ENCODE assay signal across 10 cellular contexts in the genomic region with DNA sequence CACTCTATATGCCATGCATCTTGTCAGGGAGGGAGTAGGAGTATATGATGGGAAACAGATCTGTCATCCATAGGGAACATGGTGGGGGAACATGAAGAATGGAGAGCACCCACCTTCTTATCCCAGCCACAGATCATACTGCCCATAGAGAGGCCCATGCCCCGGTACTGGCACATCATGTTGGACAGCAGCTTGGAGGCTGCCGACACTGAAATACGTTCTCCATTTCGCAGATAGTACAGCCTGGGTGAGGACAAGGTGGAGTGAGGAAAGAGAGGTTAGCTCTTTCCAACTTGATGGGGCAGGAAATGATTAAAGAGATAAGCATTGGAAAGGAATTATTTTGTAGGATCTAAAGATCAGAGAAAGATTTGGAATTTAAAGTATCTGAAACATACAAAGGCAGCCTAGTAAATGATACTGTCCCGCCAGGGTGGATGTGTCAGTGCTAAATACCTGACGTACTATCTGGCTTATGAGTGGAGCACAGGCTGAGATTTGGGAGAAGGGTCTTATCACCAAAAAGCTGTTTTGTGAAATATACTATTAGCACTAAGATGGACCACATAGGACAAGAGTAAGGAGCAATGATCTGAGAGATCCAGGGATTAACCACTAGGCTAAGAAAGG. TPM values are rescaled to one million over a fixed set of nuclear protein-coding genes. Genes with fewer than 3 reads are reported as not detected.
A peak's percentile ranks its signal among the peaks of the same experiment; 100 is the strongest.
DNase-seq lines count a peak whose midpoint lies in the region; ATAC-seq and TF ChIP-seq lines count a peak whose summit lies in the region.
"Had no signal": no experiment of that assay in that cellular context is flagged by ENCODE, and none has a peak within 500 bp of the region (broad histone marks: within the 10 kb centered on the region; RNA-seq: fewer than 3 reads in every experiment).

No MANE protein-coding gene starts in this region.

- H3K56ac ChIP-seq in IMR-90 (ENCODE audit: extremely low read depth, insufficient read depth, low read length) = no peak overlapping the region

- no peaks in the 10 kb centered on the region for H3K27me3 ChIP-seq in CD4-positive, alpha-beta memory T cell (ENCODE audit: insufficient read depth, low read length)
- H3K27me3 ChIP-seq in IMR-90 (ENCODE audit: control insufficient read depth, insufficient read depth, low read length) (no peaks in the 10 kb centered on the region), breast epithelium (no peaks in the 10 kb centered on the region), neutrophil (no peaks in the 10 kb centered on the region)

- BruUV-seq in IMR-90 (replicated peaks; lab: Mats Ljungman, UMichigan) = no TSS peak

- peak overlapping the region; percentile 94 to 100 (median 97) for H3K4me3 Mint-ChIP-seq in CD4-positive, alpha-beta memory T cell

- H4K91ac ChIP-seq in IMR-90 (ENCODE audit: insufficient read depth, low read depth, low read length) = no peak overlapping the region

- 100% methylated on average over 3 of the region's 6 CpGs; no CpG with 5 or more reads in 1 of the 2 experiments for WGBS in IMR-90 (ENCODE audit: extremely low coverage in 2 of 2, insufficient read length in 1 of 2), 2 experiments

- H3K23ac ChIP-seq in IMR-90 (ENCODE audit: low read depth, low read length) = peak overlapping the region; percentile 36; the same call in 1 of the 2 replicates

- H2AFZ ChIP-seq in IMR-90 (replicated peaks; ENCODE audit: low read length, poor library complexity) = no peak overlapping the region

- H4K5ac ChIP-seq in IMR-90 (ENCODE audit: low read depth, low read length) = no peak overlapping the region

- intact Hi-C loops in CD4-positive, alpha-beta memory T cell (cut with micrococcal nuclease) = loop anchor here (10.0 kb wide), 1 partner anchor 1187 kb away; a partner anchor contains a TSS
- intact Hi-C loops in IMR-90 (cut with micrococcal nuclease) (no loop called here), breast epithelium (cut with DNase I; ENCODE audit: low total_unique reads) (no loop called here)

- no peak for ATAC-seq in IMR-90 (ENCODE audit: low read depth)
- no peak for ATAC-seq in GM19035 (IDR thresholded peaks at IDR 0.05; ENCODE audit: unreplicated experiment)
- no peak for ATAC-seq in esophagus mucosa
- ATAC-seq: mucosa of descending colon had no signal

- peaks cover 2 to 30% of the 10 kb centered on the region in 2 experiments; a peak in 2 of 4 replicates for H3K79me1 ChIP-seq in IMR-90 (ENCODE audit: low read depth in 1 of 2, low read length in 2 of 2)

- peak overlapping the region; percentile 99 for H3K27ac ChIP-seq in CD4-positive, alpha-beta memory T cell (ENCODE audit: low read depth, low read length)
- H3K27ac ChIP-seq in IMR-90 (ENCODE audit: insufficient read depth, low read length) (no peak overlapping the region), breast epithelium (peak overlapping the region; percentile 28 to 97), neutrophil (peak overlapping the region; percentile 97)

- H3K4ac ChIP-seq in IMR-90 (ENCODE audit: low read depth, low read length) = no peak overlapping the region

- TF ChIP-seq CTCF in IMR-90 (conservative IDR thresholded peaks at IDR 0.05; ENCODE audit: low read depth, low read length) (no peak), breast epithelium (IDR thresholded peaks at IDR 0.05) (no peak), neutrophil (IDR thresholded peaks at IDR 0.05) (no peak)

- H2BK20ac ChIP-seq in IMR-90 (ENCODE audit: low read depth, low read length) = no peak overlapping the region

- TF ChIP-seq RAD21 in IMR-90 (IDR thresholded peaks at IDR 0.05; ENCODE audit: low read length) = no peak

- no peak overlapping the region for H3K4me2 ChIP-seq in IMR-90 (ENCODE audit: low read depth, low read length)

- in situ Hi-C loops in IMR-90 (cut with MboI; ENCODE audit: low sequenced_read_pairs) = no loop called here

- no peak for DNase-seq in CD4-positive, alpha-beta memory T cell
- DNase-seq in IMR-90 (no peak), breast epithelium (ENCODE audit: low spot score in 2 of 2) (peak in 1 of 2 donors; percentile 3), SHP77 (lab: John Stamatoyannopoulos, UW) (no peak)
- DNase-seq: Calu3, mucosa of descending colon, NCI-H446 had no signal

- H3K36me3 ChIP-seq in CD4-positive, alpha-beta memory T cell (ENCODE audit: insufficient read depth, low read length) = peaks cover 34% of the 10 kb centered on the region
- peaks cover 12% of the 10 kb centered on the region for H3K36me3 ChIP-seq in IMR-90 (ENCODE audit: control insufficient read depth, insufficient read depth, low read length)
- peaks cover 4% of the 10 kb centered on the region for H3K36me3 ChIP-seq in breast epithelium
- peaks cover 52% of the 10 kb centered on the region for H3K36me3 ChIP-seq in neutrophil

- POLR2A ChIA-PET in CD4-positive, alpha-beta memory T cell (lab: Charles Lee; ENCODE audit: partially characterized antibody) = interaction anchor here (1.0 to 11.6 kb wide), 6 partner anchors 8 to 142 kb away, joined by 3 to 1160 read pairs (median 172); a partner anchor contains a TSS
- POLR2A ChIA-PET in IMR-90 (lab: Charles Lee; ENCODE audit: unreplicated experiment) = no interaction called here

- peak overlapping the region; percentile 93 to 100 (median 99) for H3K27ac Mint-ChIP-seq in CD4-positive, alpha-beta memory T cell

- TF ChIP-seq POLR2A in IMR-90 (IDR thresholded peaks at IDR 0.05; ENCODE audit: low read depth, low read length) (no peak), breast epithelium (IDR thresholded peaks at IDR 0.05) (no peak)

- no peak overlapping the region for H2AK5ac ChIP-seq in IMR-90 (ENCODE audit: low read depth, low read length)

- H3K14ac ChIP-seq in IMR-90 (replicated peaks; ENCODE audit: low read depth, low read length) = no peak overlapping the region

- no peak overlapping the region for H3K9ac ChIP-seq in IMR-90 (ENCODE audit: low read depth, low read length)

- H2BK15ac ChIP-seq in IMR-90 (ENCODE audit: low read depth, low read length) = no peak overlapping the region

- H3K9me3 ChIP-seq in CD4-positive, alpha-beta memory T cell (ENCODE audit: control insufficient read depth in 1 of 2, low read length in 2 of 2) = no peaks in the 10 kb centered on the region
- H3K9me3 ChIP-seq in IMR-90 (ENCODE audit: control insufficient read depth, insufficient read depth, low read length) (no peaks in the 10 kb centered on the region), breast epithelium (no peaks in the 10 kb centered on the region), neutrophil (no peaks in the 10 kb centered on the region)
- H3K9me3 ChIP-seq: mucosa of descending colon had no signal

- peak overlapping the region; percentile 89 to 98 for H3K4me3 ChIP-seq in CD4-positive, alpha-beta memory T cell (ENCODE audit: low read length in 2 of 2)
- no peak overlapping the region for H3K4me3 ChIP-seq in IMR-90 (ENCODE audit: insufficient read depth, low read depth, low read length)
- H3K4me3 ChIP-seq in breast epithelium = peak overlapping the region in 1 of 3 donors; percentile 89
- H3K4me3 ChIP-seq in neutrophil (ENCODE audit: low read depth in 1 of 2, low read length in 1 of 2) = peak overlapping the region; percentile 88 to 93
- H3K4me3 ChIP-seq: mucosa of descending colon had no signal

- H4K8ac ChIP-seq in IMR-90 (ENCODE audit: low read depth in 2 of 2, low read length in 2 of 2) = no peak overlapping the region

- no peak overlapping the region for H3K18ac ChIP-seq in IMR-90 (ENCODE audit: low read depth, low read length)

- H2BK120ac ChIP-seq in IMR-90 (ENCODE audit: low read depth, low read length) = no peak overlapping the region

- dilution Hi-C loops in IMR-90 (cut with HindIII; ENCODE audit: low sequenced_read_pairs, unreplicated experiment) = no loop called here

- no peaks in the 10 kb centered on the region for H4K20me1 ChIP-seq in IMR-90 (ENCODE audit: insufficient read depth, low read length)

- H3K4me1 Mint-ChIP-seq in CD4-positive, alpha-beta memory T cell = peaks cover 46 to 97% (median 60%) of the 10 kb centered on the region in 4 donors

- no peak overlapping the region for H2AK9ac ChIP-seq in IMR-90 (replicated peaks; ENCODE audit: low read depth, low read length, poor library complexity)

- peaks cover 6% of the 10 kb centered on the region; the same call in 1 of the 2 replicates for H3K9me1 ChIP-seq in IMR-90 (ENCODE audit: insufficient read depth, low read length)

- no peaks in the 10 kb centered on the region for H3K9me3 Mint-ChIP-seq in CD4-positive, alpha-beta memory T cell

- CTCF ChIA-PET in CD4-positive, alpha-beta memory T cell (lab: Charles Lee; ENCODE audit: partially characterized antibody) = interaction anchor here (6.4 to 11.2 kb wide), 2 partner anchors 15 to 26 kb away, joined by 263 to 480 read pairs; a partner anchor contains a TSS
- CTCF ChIA-PET in IMR-90 (lab: Yijun Ruan, JAX) = interaction anchor here (1.1 kb wide), 1 partner anchor 12 kb away, joined by 4 read pairs; a partner anchor contains a TSS

- no peak overlapping the region for H2BK5ac ChIP-seq in IMR-90 (ENCODE audit: low read depth, low read length, poor library complexity, severe bottlenecking)

- peaks cover 51 to 75% of the 10 kb centered on the region in 2 donors for H3K36me3 Mint-ChIP-seq in CD4-positive, alpha-beta memory T cell

- peaks cover 73% of the 10 kb centered on the region for H3K4me1 ChIP-seq in CD4-positive, alpha-beta memory T cell (ENCODE audit: insufficient read depth, low read length)
- H3K4me1 ChIP-seq in IMR-90 (ENCODE audit: control insufficient read depth, insufficient read depth, low read length) = peaks cover 8% of the 10 kb centered on the region
- H3K4me1 ChIP-seq in breast epithelium = peaks cover 0 to 15% of the 10 kb centered on the region in 2 donors
- peaks cover 55 to 62% of the 10 kb centered on the region in 2 experiments for H3K4me1 ChIP-seq in neutrophil (ENCODE audit: control insufficient read depth in 1 of 2, insufficient read depth in 1 of 2, low read depth in 1 of 2, low read length in 1 of 2)

- H3K27me3 Mint-ChIP-seq in CD4-positive, alpha-beta memory T cell = no peaks in the 10 kb centered on the region

RNA-seq across cellular contexts. Expression of a gene that starts 1.7 kb away (rescaled TPM):
- 100 to 1,000 TPM; 134 to 138 TPM for total RNA-seq in CD4-positive, alpha-beta memory T cell
- polyA plus RNA-seq in CD4-positive, alpha-beta memory T cell = 100 to 1,000 TPM; 363 to 426 TPM
- total RNA-seq in IMR-90 (2012; rRNA removed) (26.1 and 33.3 TPM in 2 replicates), breast epithelium (10 to 100 TPM; 36.0 to 47.3 (median 44.9) TPM), esophagus mucosa (33.0 TPM)
- polyA plus RNA-seq in IMR-90 (2012; rRNA removed) = 31.6 and 31.8 TPM in 2 replicates
- 33.5 and 40.4 TPM in 2 replicates for polyA plus RNA-seq in IMR-90 (2012; cell fraction: cytosol; rRNA removed)
- polyA plus RNA-seq in IMR-90 (2012; cell fraction: nucleus; rRNA removed; ENCODE audit: low replicate concordance) = 20.8 and 36.5 TPM in 2 replicates

RNA-seq across cellular contexts. Expression of a gene that starts 3.6 kb away (rescaled TPM):
- total RNA-seq in CD4-positive, alpha-beta memory T cell = 100 to 1,000 TPM; 106 to 112 TPM
- 10 to 100 TPM; 11.0 to 16.5 TPM for polyA plus RNA-seq in CD4-positive, alpha-beta memory T cell
- total RNA-seq in IMR-90 (2012; rRNA removed) (6.6 and 8.1 TPM in 2 replicates), breast epithelium (10 to 100 TPM in 1 of 3 donors, 1 to 10 TPM in 2; 7.7 to 18.0 (median 9.5) TPM), esophagus mucosa (23.1 TPM)
- 11.4 and 13.4 TPM in 2 replicates for polyA plus RNA-seq in IMR-90 (2012; rRNA removed)
- polyA plus RNA-seq in IMR-90 (2012; cell fraction: cytosol; rRNA removed) = 4.5 and 4.7 TPM in 2 replicates
- polyA plus RNA-seq in IMR-90 (2012; cell fraction: nucleus; rRNA removed; ENCODE audit: low replicate concordance) = 12.5 and 26.9 TPM in 2 replicates

RNA-seq across cellular contexts. Expression of a gene that starts 11.4 kb away (rescaled TPM):
- total RNA-seq in CD4-positive, alpha-beta memory T cell = 100 to 1,000 TPM; 136 to 141 TPM
- 100 to 1,000 TPM; 300 to 324 TPM for polyA plus RNA-seq in CD4-positive, alpha-beta memory T cell
- total RNA-seq in IMR-90 (2012; rRNA removed) = 20.8 and 27.6 TPM in 2 replicates
- 19.5 and 20.1 TPM in 2 replicates for polyA plus RNA-seq in IMR-90 (2012; rRNA removed)
- polyA plus RNA-seq in IMR-90 (2012; cell fraction: cytosol; rRNA removed) = 19.7 and 20.0 TPM in 2 replicates
- 21.4 and 21.6 TPM in 2 replicates for polyA plus RNA-seq in IMR-90 (2012; cell fraction: nucleus; rRNA removed; ENCODE audit: low replicate concordance)
- 10 to 100 TPM; 24.2 to 40.6 (median 28.7) TPM for total RNA-seq in breast epithelium
- total RNA-seq in esophagus mucosa = 26.0 TPM

RNA-seq across cellular contexts. Expression of a gene that starts 11.9 kb away (rescaled TPM):
- total RNA-seq in CD4-positive, alpha-beta memory T cell = 100 to 1,000 TPM; 141 to 144 TPM
- polyA plus RNA-seq in CD4-positive, alpha-beta memory T cell = 100 to 1,000 TPM; 501 to 763 TPM
- 8.3 and 9.0 TPM in 2 replicates for total RNA-seq in IMR-90 (2012; rRNA removed)
- polyA plus RNA-seq in IMR-90 (2012; rRNA removed) = 12.6 and 12.8 TPM in 2 replicates
- polyA plus RNA-seq in IMR-90 (2012; cell fraction: cytosol; rRNA removed) = 30.6 and 37.1 TPM in 2 replicates
- 7.0 and 9.8 TPM in 2 replicates for polyA plus RNA-seq in IMR-90 (2012; cell fraction: nucleus; rRNA removed; ENCODE audit: low replicate concordance)
- total RNA-seq in breast epithelium = 10 to 100 TPM; 16.8 to 25.9 (median 19.2) TPM
- 11.7 TPM for total RNA-seq in esophagus mucosa

RNA-seq across cellular contexts. Expression of a gene that starts 25.3 kb away (rescaled TPM):
- 1 to 10 TPM in 1 of 2 experiments, under 1 TPM in 1; 0.61 to 1.1 TPM for total RNA-seq in CD4-positive, alpha-beta memory T cell
- 1 to 10 TPM in 1 of 2 donors, under 1 TPM in 1; 0.22 to 2.8 TPM for polyA plus RNA-seq in CD4-positive, alpha-beta memory T cell
- total RNA-seq in IMR-90 (2012; rRNA removed) = 0.28 and 0.36 TPM in 2 replicates
- polyA plus RNA-seq in IMR-90 (2012; rRNA removed) = 1.6 and 2.3 TPM in 2 replicates
- polyA plus RNA-seq in IMR-90 (2012; cell fraction: cytosol; rRNA removed) = 0.20 and 0.48 TPM in 2 replicates
- polyA plus RNA-seq in IMR-90 (2012; cell fraction: nucleus; rRNA removed; ENCODE audit: low replicate concordance) = 8.4 and 25.1 TPM in 2 replicates
- 1 to 10 TPM in 2 of 3 donors, not detected in 1; 1.5 to 2.0 TPM for total RNA-seq in breast epithelium
- total RNA-seq in esophagus mucosa = 0.52 TPM
